In the genomic region with DNA sequence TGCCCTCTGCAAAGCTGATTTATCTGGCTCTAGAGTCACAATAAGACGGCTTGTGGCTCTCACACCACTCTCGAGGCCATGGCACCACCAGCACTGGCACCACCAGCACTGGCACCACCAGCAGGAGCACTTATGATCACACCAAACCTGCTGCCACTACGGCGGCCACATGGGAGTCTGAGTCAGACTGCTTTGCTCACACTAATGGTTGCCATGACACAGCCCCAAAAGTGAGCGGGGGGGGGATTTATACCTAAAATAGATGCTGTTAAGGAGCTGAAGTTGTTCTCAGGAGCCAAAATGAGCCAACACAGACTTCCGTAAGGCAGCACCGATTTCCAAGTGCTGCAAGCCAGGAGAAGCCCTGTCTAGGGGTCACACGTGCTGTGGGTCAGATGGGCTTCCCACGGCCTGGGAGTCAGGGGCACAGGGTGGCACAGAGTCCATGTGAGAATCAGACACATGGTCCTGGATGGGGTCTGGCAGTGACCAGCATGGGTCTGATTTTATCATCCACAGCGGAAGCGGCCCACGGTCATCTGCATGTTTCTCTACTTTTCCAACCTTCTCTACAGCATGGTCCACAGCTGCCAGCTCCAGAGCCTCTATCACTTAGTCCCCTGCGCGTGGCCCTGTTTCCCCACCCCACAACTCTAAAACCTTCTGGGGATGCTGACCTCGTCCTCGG, we compare ENCODE assay signal across 12 cellular contexts. TPM values are rescaled to one million over a fixed set of nuclear protein-coding genes. Genes with fewer than 3 reads are reported as not detected.
DNase-seq lines count a peak whose midpoint lies in the region; ATAC-seq lines count a peak whose summit lies in the region.
"Had no signal": no experiment of that assay in that cellular context is flagged by ENCODE, and none has a peak within 500 bp of the region (broad histone marks: within the 10 kb centered on the region; RNA-seq: fewer than 3 reads in every experiment).

No MANE protein-coding gene starts in this region.

- in situ Hi-C loops in G401 (cut with HindIII; ENCODE audit: low sequenced_read_pairs): no loop called here

- H3K27me3 ChIP-seq in layer of hippocampus (ENCODE audit: control insufficient read depth, insufficient read depth, low read length): no peaks in the 10 kb centered on the region

- ATAC-seq in HG03354 (IDR thresholded peaks at IDR 0.05; ENCODE audit: poor library complexity, severe bottlenecking, unreplicated experiment) (no peak), GM19467 (IDR thresholded peaks at IDR 0.05; ENCODE audit: unreplicated experiment) (no peak)

- DNase-seq in activated CD4-positive, alpha-beta T cell treated with anti-CD3 and anti-CD28 coated beads for 48 hours: peak; percentile 61
- no peak for DNase-seq in activated CD4-positive, alpha-beta T cell treated with anti-CD3 and anti-CD28 coated beads for 1 hour
- peak; percentile 73 for DNase-seq in superior temporal gyrus (ENCODE audit: extremely low spot score)
- DNase-seq in G401 (ENCODE audit: low spot score): no peak
- DNase-seq: ACHN; activated naive CD8-positive, alpha-beta T cell treated with anti-CD3 and anti-CD28 coated beads, Interleukin-2, amount 10 ng/mL, durations not matched to agents 7 days and 5 days; H9; NCI-H2227 treated with DMSO at 0.1 percent for 48 hours had no signal

- H3K27ac ChIP-seq in angular gyrus (ENCODE audit: low read depth, low read length): peak overlapping the region; percentile 67
- H3K27ac ChIP-seq in layer of hippocampus (ENCODE audit: low read depth, low read length): peak overlapping the region; percentile 54

RNA-seq across cellular contexts. Expression of gene DNMT3A, which starts 16.7 kb away (rescaled TPM):
- total RNA-seq in G401 (2014; rRNA removed; shearing (Covaris generic)): 11.5 and 11.8 TPM in 2 replicates

Comparison
In these comparisons a context has a peak if more than half of its experiments do, and no peak if none do; other contexts are left out.
1. DNase-seq: peak in activated CD4-positive, alpha-beta T cell treated with anti-CD3 and anti-CD28 coated beads for 48 hours (single experiment) and superior temporal gyrus (single experiment); none in activated CD4-positive, alpha-beta T cell treated with anti-CD3 and anti-CD28 coated beads for 1 hour (single experiment) and G401 (single experiment).